In genomic region chr5:160269017-160269416, GRCh38 we compare ENCODE assay signal across 1 cellular context.
TF ChIP-seq lines count a peak whose summit lies in the region.

No MANE protein-coding gene starts in this region.

TF ChIP-seq in HEK293, 187 proteins besides CTCF, POLR2A, EP300 and RAD21 (continued from another document):
- TF ChIP-seq ATF2 (tag by site-specific recombination; IDR thresholded peaks at IDR 0.05; ENCODE audit: low read depth) (peak; percentile 30; the same call in 1 of the 2 replicates), ZFHX2 (tag by site-specific recombination; conservative IDR thresholded peaks at IDR 0.05) (peak; percentile 62), ZNF274 (IDR thresholded peaks at IDR 0.05; ENCODE audit: low read length) (no peak), ZNF274 (tag by site-specific recombination; IDR thresholded peaks at IDR 0.05; ENCODE audit: borderline replicate concordance) (no peak), OVOL3 (tag by site-specific recombination; IDR thresholded peaks at IDR 0.05) (no peak)
